Comparison of ENCODE assay signal across 28 cellular contexts in the genomic region with DNA sequence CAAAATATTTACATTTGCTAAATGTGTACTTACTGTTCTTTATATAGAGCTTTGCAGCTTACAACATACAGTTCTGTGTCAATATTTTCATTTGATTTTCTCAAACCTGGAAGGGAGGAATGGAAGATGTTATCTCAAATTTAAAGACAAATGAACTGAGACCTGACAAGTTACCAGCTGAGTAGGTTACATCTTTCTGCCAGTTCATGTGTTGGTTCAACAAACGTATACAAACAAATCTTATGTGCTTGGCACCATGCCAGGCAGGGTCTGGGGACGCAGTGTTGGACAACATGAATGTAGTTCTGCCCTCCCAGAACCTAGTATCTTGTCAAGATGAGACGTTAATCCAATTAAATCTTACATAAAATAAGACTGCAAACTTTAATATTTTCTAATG.
"Had no signal": no experiment of that assay in that cellular context is flagged by ENCODE, and none has a peak within 500 bp of the region (broad histone marks: within the 10 kb centered on the region; RNA-seq: fewer than 3 reads in every experiment).

No MANE protein-coding gene starts in this region.

- H3K4me1 ChIP-seq: breast epithelium, colonic mucosa, left ventricle myocardium inferior, neural progenitor cell, stomach, suprapubic skin, tibial nerve had no signal

- H3K27ac ChIP-seq: breast epithelium, colonic mucosa, dorsolateral prefrontal cortex, hepatocyte, left ventricle myocardium inferior, neural progenitor cell, sigmoid colon, stomach, suprapubic skin, tibial nerve had no signal

- H3K27me3 ChIP-seq: colonic mucosa, neural progenitor cell, sigmoid colon, suprapubic skin, tibial nerve had no signal

- H3K4me3 ChIP-seq: breast epithelium, colonic mucosa, dorsolateral prefrontal cortex, hepatocyte, left ventricle myocardium inferior, neural progenitor cell, sigmoid colon, smooth muscle cell, stomach, suprapubic skin, tibial nerve had no signal

- H3K36me3 ChIP-seq: breast epithelium, colonic mucosa, left ventricle myocardium inferior, neural progenitor cell, sigmoid colon, stomach, suprapubic skin, tibial nerve had no signal

- ATAC-seq: effector memory CD8-positive, alpha-beta T cell; esophagus mucosa; naive thymus-derived CD8-positive, alpha-beta T cell; stimulated activated memory B cell treated with anti-CD40 and anti-IgM and Interleukin-4, amounts not matched to agents 10 μg/mL and 1 μg/mL and 100 μg/mL, for 72 hours had no signal

- DNase-seq: activated CD4-positive, alpha-beta memory T cell treated with anti-CD3 and anti-CD28 coated beads for 36 hours; activated CD4-positive, alpha-beta T cell treated with anti-CD3 and anti-CD28 coated beads for 4 hours; activated CD4-positive, CD25-positive, alpha-beta regulatory T cell; activated naive CD4-positive, alpha-beta T cell treated with anti-CD3 and anti-CD28 coated beads for 36 hours; activated naive CD8-positive, alpha-beta T cell treated with anti-CD3 and anti-CD28 coated beads, Interleukin-2, amount 10 ng/mL, durations not matched to agents 7 days and 5 days; activated T-cell treated with anti-CD3 and anti-CD28 coated beads, Interleukin-2, amount 50 U/mL, for 48 hours; amniotic stem cell; colonic mucosa; dorsolateral prefrontal cortex; effector memory CD8-positive, alpha-beta T cell; foreskin melanocyte; glutamatergic neuron; immature natural killer cell; left ventricle myocardium inferior; mammary epithelial cell; naive thymus-derived CD8-positive, alpha-beta T cell; posterior cingulate gyrus; sigmoid colon; stimulated activated CD4-positive, alpha-beta T cell treated with anti-CD3 and anti-CD28 coated beads, Interleukin-15, amount 100 ng/mL, for 24 hours; stomach had no signal

- H3K9me3 ChIP-seq: breast epithelium, colonic mucosa, left ventricle myocardium inferior, sigmoid colon, stomach, suprapubic skin, tibial nerve had no signal
